ENCODE assay signal across 1 cellular context in genomic region chr10:34079702-34080484, GRCh38.
TF ChIP-seq lines count a peak whose summit lies in the region.

No MANE protein-coding gene starts in this region.

TF ChIP-seq in liver, 16 proteins besides CTCF, POLR2A, EP300 and RAD21 (continued from another document):
- TF ChIP-seq REST (IDR thresholded peaks at IDR 0.05) (no peak), YY1 (IDR thresholded peaks at IDR 0.05) (no peak), FOXA1 (IDR thresholded peaks at IDR 0.05) (no peak), EGR1 (IDR thresholded peaks at IDR 0.05; ENCODE audit: low read depth in 2 of 2) (no peak), FOXA2 (IDR thresholded peaks at IDR 0.05) (no peak), MAX (IDR thresholded peaks at IDR 0.05) (no peak)
TF ChIP-seq in liver: peak in this region for 0.
